ENCODE assay signal across 7 cellular contexts in genomic region chr6:73523434-73524123, GRCh38.
DNase-seq lines count a peak whose midpoint lies in the region; ATAC-seq and TF ChIP-seq lines count a peak whose summit lies in the region.

No MANE protein-coding gene starts in this region.

- no peaks in the 10 kb centered on the region for H3K27me3 ChIP-seq in stomach smooth muscle (ENCODE audit: control insufficient read depth in 1 of 2, insufficient read depth in 2 of 2, low read length in 2 of 2)

- H3K36me3 Mint-ChIP-seq in nephron progenitor cell (ENCODE audit: low read depth): peaks cover 24% of the 10 kb centered on the region

- H3K4me3 ChIP-seq in stomach smooth muscle (ENCODE audit: low read length in 2 of 2): peak overlapping the region; percentile 79

- H3K4me1 Mint-ChIP-seq in nephron progenitor cell: peaks cover 22% of the 10 kb centered on the region

- ATAC-seq in GM18517 (IDR thresholded peaks at IDR 0.05; ENCODE audit: unreplicated experiment): peak; percentile 58
- ATAC-seq in HG02885 (IDR thresholded peaks at IDR 0.05; ENCODE audit: poor library complexity, unreplicated experiment): peak; percentile 55

- H3K27me3 Mint-ChIP-seq in nephron progenitor cell (ENCODE audit: low read depth, poor library complexity): peaks cover 4% of the 10 kb centered on the region

- peak overlapping the region; percentile 99 for H3K27ac ChIP-seq in stomach smooth muscle (ENCODE audit: low read length)

- no peak for TF ChIP-seq CTCF in nephron progenitor cell (IDR thresholded peaks at IDR 0.05)

- H3K9me3 ChIP-seq in stomach smooth muscle (ENCODE audit: control insufficient read depth in 2 of 2, low read length in 2 of 2): no peaks in the 10 kb centered on the region

- peaks cover 3% of the 10 kb centered on the region for H3K9me3 Mint-ChIP-seq in nephron progenitor cell

- DNase-seq in NCI-H526 treated with DMSO at 0.1 percent for 48 hours (lab: John Stamatoyannopoulos, UW) (peak; percentile 10), activated T-cell treated with anti-CD3 and anti-CD28 coated beads for 24 hours (ENCODE audit: low read depth) (peak; percentile 74), fibroblast of gingiva (ENCODE audit: low read depth) (peak; percentile 43), nephron progenitor cell (no peak)

- peak overlapping the region; percentile 76 to 79 for H3K9ac ChIP-seq in stomach smooth muscle (ENCODE audit: low read length in 2 of 2)

- peaks cover 6 to 15% of the 10 kb centered on the region in 2 donors for H3K36me3 ChIP-seq in stomach smooth muscle (ENCODE audit: control insufficient read depth in 2 of 2, insufficient read depth in 2 of 2, low read length in 2 of 2)

- H3K4me1 ChIP-seq in stomach smooth muscle (ENCODE audit: control insufficient read depth, insufficient read depth, low read length): peaks cover 27% of the 10 kb centered on the region

- H3K4me3 Mint-ChIP-seq in nephron progenitor cell: peak overlapping the region; percentile 52

- no peak overlapping the region for H3K27ac Mint-ChIP-seq in nephron progenitor cell
